ENCODE assay signal across 8 cellular contexts in the genomic region with DNA sequence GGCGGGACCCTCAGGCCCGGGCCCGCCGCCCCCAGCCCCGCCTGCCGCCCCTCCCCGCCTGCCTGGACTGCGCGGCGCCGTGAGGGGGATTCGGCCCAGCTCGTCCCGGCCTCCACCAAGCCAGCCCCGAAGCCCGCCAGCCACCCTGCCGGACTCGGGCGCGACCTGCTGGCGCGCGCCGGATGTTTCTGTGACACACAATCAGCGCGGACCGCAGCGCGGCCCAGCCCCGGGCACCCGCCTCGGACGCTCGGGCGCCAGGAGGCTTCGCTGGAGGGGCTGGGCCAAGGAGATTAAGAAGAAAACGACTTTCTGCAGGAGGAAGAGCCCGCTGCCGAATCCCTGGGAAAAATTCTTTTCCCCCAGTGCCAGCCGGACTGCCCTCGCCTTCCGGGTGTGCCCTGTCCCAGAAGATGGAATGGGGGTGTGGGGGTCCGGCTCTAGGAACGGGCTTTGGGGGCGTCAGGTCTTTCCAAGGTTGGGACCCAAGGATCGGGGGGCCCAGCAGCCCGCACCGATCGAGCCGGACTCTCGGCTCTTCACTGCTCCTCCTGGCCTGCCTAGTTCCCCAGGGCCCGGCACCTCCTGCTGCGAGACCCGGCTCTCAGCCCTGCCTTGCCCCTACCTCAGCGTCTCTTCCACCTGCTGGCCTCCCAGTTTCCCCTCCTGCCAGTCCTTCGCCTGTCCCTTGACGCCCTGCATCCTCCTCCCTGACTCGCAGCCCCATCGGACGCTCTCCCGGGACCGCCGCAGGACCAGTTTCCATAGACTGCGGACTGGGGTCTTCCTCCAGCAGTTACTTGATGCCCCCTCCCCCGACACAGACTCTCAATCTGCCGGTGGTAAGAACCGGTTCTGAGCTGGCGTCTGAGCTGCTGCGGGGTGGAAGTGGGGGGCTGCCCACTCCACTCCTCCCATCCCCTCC.
A peak's percentile ranks its signal among the peaks of the same experiment; 100 is the strongest.
DNase-seq lines count a peak whose midpoint lies in the region; ATAC-seq and TF ChIP-seq lines count a peak whose summit lies in the region.

No MANE protein-coding gene starts in this region.

- peak overlapping the region; percentile 82 for H2AFZ ChIP-seq in KMS-11 (ENCODE audit: low read depth)

- WGBS in right cardiac atrium = under 1% methylated on average over 69 of the region's 69 CpGs

- H3K9ac ChIP-seq in KMS-11 = no peak overlapping the region

- TF ChIP-seq CTCF in DOHH2 (IDR thresholded peaks at IDR 0.05; ENCODE audit: low read depth, low read length, poor library complexity, severe bottlenecking) = no peak
- no peak; the same call in 1 of the 2 replicates for TF ChIP-seq CTCF in KMS-11 (conservative IDR thresholded peaks at IDR 0.05; ENCODE audit: low read depth, low read length)

- H3K9me2 ChIP-seq in DOHH2 (replicated peaks; ENCODE audit: control insufficient read depth, low read length) = no peaks in the 10 kb centered on the region

- peak overlapping the region; percentile 97 for H3K4me2 ChIP-seq in DOHH2 (ENCODE audit: low read length)
- H3K4me2 ChIP-seq in KMS-11 = peak overlapping the region; percentile 96

- no peaks in the 10 kb centered on the region for H4K20me1 ChIP-seq in DOHH2 (ENCODE audit: control insufficient read depth, insufficient read depth, low read depth, low read length)
- H4K20me1 ChIP-seq in KMS-11 (ENCODE audit: insufficient read depth) = no peaks in the 10 kb centered on the region

- H3K27me3 ChIP-seq in DOHH2 (ENCODE audit: control insufficient read depth, low read length) (peaks cover 80% of the 10 kb centered on the region), KMS-11 (ENCODE audit: insufficient read depth, low read depth) (peaks cover 42% of the 10 kb centered on the region; the same call in 1 of the 2 replicates), right cardiac atrium (ENCODE audit: control insufficient read depth, insufficient read depth) (no peaks in the 10 kb centered on the region)

- intact Hi-C loops in right cardiac atrium (cut with DNase I) = no loop called here

- no peaks in the 10 kb centered on the region for H3K79me2 ChIP-seq in DOHH2 (ENCODE audit: control insufficient read depth, low read length)
- H3K79me2 ChIP-seq in KMS-11 (ENCODE audit: insufficient read depth, low read depth) = no peaks in the 10 kb centered on the region

- ATAC-seq in right cardiac atrium = peak; percentile 43 to 68
- ATAC-seq in HG02852 (IDR thresholded peaks at IDR 0.05; ENCODE audit: unreplicated experiment) = no peak

- H3K9me3 ChIP-seq in DOHH2 (ENCODE audit: control insufficient read depth, insufficient read depth, low read length) (no peaks in the 10 kb centered on the region), right cardiac atrium (ENCODE audit: control insufficient read depth, low read length) (no peaks in the 10 kb centered on the region)

- peak overlapping the region; percentile 36 for H3K27ac ChIP-seq in DOHH2 (ENCODE audit: low read depth, low read length)
- no peak overlapping the region for H3K27ac ChIP-seq in KMS-11
- no peak overlapping the region for H3K27ac ChIP-seq in right cardiac atrium (ENCODE audit: low read length)
- no peak overlapping the region for H3K27ac ChIP-seq in skin epidermis

- H3F3A ChIP-seq in DOHH2 (ENCODE audit: control insufficient read depth, insufficient read depth) = 0 out of 2 replicates have a peak, but pooled peaks cover 3% of the 10 kb centered on the region

- no peaks in the 10 kb centered on the region for H3K36me3 ChIP-seq in DOHH2 (ENCODE audit: control insufficient read depth, low read length)
- no peaks in the 10 kb centered on the region for H3K36me3 ChIP-seq in KMS-11 (ENCODE audit: insufficient read depth)

- peaks cover 51% of the 10 kb centered on the region for H3K4me1 ChIP-seq in DOHH2 (ENCODE audit: control insufficient read depth, low read length)
- peaks cover 4% of the 10 kb centered on the region for H3K4me1 ChIP-seq in KMS-11 (ENCODE audit: low read depth, poor library complexity, severe bottlenecking)
- H3K4me1 ChIP-seq in right cardiac atrium (ENCODE audit: control insufficient read depth, insufficient read depth, low read length) = peaks cover 4% of the 10 kb centered on the region

- DNase-seq in activated T-cell treated with anti-CD3 and anti-CD28 coated beads, Interleukin-2, amount 50 U/mL, for 48 hours = peak; percentile 54 to 60
- DNase-seq in right cardiac atrium = peak; percentile 49 to 73 (median 69)
- DNase-seq in T1000 (lab: John Stamatoyannopoulos, UW) = no peak
- no peak for DNase-seq in medulla oblongata (ENCODE audit: extremely low spot score)

- H3K4me3 ChIP-seq in DOHH2 (ENCODE audit: low read length) (peak overlapping the region; percentile 78), KMS-11 (IDR thresholded peaks at IDR 0.05; ENCODE audit: insufficient read depth, low read depth, low read length) (no peak overlapping the region), right cardiac atrium (ENCODE audit: low read length) (peak overlapping the region; percentile 61), skin epidermis (peak overlapping the region; percentile 2 to 34 (median 21))

Comparison
In these comparisons a context has a peak if more than half of its experiments do, and no peak if none do; other contexts are left out.
1. DNase-seq: peak in activated T-cell treated with anti-CD3 and anti-CD28 coated beads, Interleukin-2, amount 50 U/mL, for 48 hours (2 of 2) and right cardiac atrium (3 of 3); none in T1000 (single experiment) and medulla oblongata (single experiment).